In genomic region chr20:13873814-13874213, GRCh38 we compare ENCODE assay signal across 16 cellular contexts.
A peak's percentile ranks its signal among the peaks of the same experiment; 100 is the strongest.
DNase-seq lines count a peak whose midpoint lies in the region; ATAC-seq and TF ChIP-seq lines count a peak whose summit lies in the region.
"Had no signal": no experiment of that assay in that cellular context is flagged by ENCODE, and none has a peak within 500 bp of the region (broad histone marks: within the 10 kb centered on the region; RNA-seq: fewer than 3 reads in every experiment).

No MANE protein-coding gene starts in this region.

- H3K14ac ChIP-seq in neuronal stem cell (ENCODE audit: low read length): no peak overlapping the region

- H3K36me3 Mint-ChIP-seq in GM23338 (ENCODE audit: low read depth): no peaks in the 10 kb centered on the region; the same call in 2 of the 3 replicates
- H3K36me3 Mint-ChIP-seq in Caco-2 (ENCODE audit: insufficient read depth, unreplicated experiment): no peaks in the 10 kb centered on the region

- no peak overlapping the region for H2BK12ac ChIP-seq in neuronal stem cell (ENCODE audit: low read length)

- ATAC-seq in GM23338: peak; percentile 61
- ATAC-seq in HG02623 (IDR thresholded peaks at IDR 0.05; ENCODE audit: unreplicated experiment): no peak
- ATAC-seq: A549, PC-3 had no signal

- H3K9me2 ChIP-seq in GM23338 (ENCODE audit: insufficient read depth): 0 out of 2 replicates have a peak, but pooled peaks cover 6% of the 10 kb centered on the region

- H3K79me1 ChIP-seq in neuronal stem cell (ENCODE audit: low read depth, low read length): no peaks in the 10 kb centered on the region

- H2BK120ac ChIP-seq in neuronal stem cell (ENCODE audit: low read depth, low read length): no peak overlapping the region

- no peak overlapping the region for H2AK5ac ChIP-seq in neuronal stem cell (ENCODE audit: low read depth, low read length)

- no peak overlapping the region for H3K4ac ChIP-seq in neuronal stem cell (ENCODE audit: low read length)

- peak overlapping the region; percentile 10 for H3K9ac ChIP-seq in iPS-18a (ENCODE audit: low read length)
- no peak overlapping the region for H3K9ac ChIP-seq in neuronal stem cell (ENCODE audit: low read depth, low read length, poor library complexity)

- H4K91ac ChIP-seq in neuronal stem cell (ENCODE audit: low read depth, low read length, poor library complexity): no peak overlapping the region

- H2AFZ ChIP-seq in GM23338 (peak overlapping the region; percentile 66), neuronal stem cell (ENCODE audit: low read length) (peak overlapping the region; percentile 80)

- peak overlapping the region; percentile 84 for H3K27ac Mint-ChIP-seq in GM23338
- no peak overlapping the region for H3K27ac Mint-ChIP-seq in Caco-2 (ENCODE audit: unreplicated experiment)

- H2BK15ac ChIP-seq in neuronal stem cell (ENCODE audit: low read length): no peak overlapping the region

- TF ChIP-seq CTCF in GM23338 (conservative IDR thresholded peaks at IDR 0.05; ENCODE audit: low read depth in 2 of 2): no peak
- TF ChIP-seq CTCF in Caco-2 (IDR thresholded peaks at IDR 0.05; ENCODE audit: insufficient read depth in 1 of 2, low read depth in 1 of 2, low read length in 1 of 2, severe bottlenecking in 1 of 2, unreplicated experiment in 1 of 2): no peak

- POLR2A ChIA-PET in Caco-2 (lab: Charles Lee): no interaction called here

- intact Hi-C loops in Caco-2 (cut with micrococcal nuclease; ENCODE audit: unreplicated experiment): no loop called here

- CTCF ChIA-PET in Caco-2 (lab: Charles Lee): no interaction called here

- H3F3A ChIP-seq in GM23338 (replicated peaks; ENCODE audit: low read depth): no peaks in the 10 kb centered on the region

- H3K27me3 Mint-ChIP-seq in GM23338 (ENCODE audit: insufficient read depth, low read depth, poor library complexity) (peaks cover 2% of the 10 kb centered on the region), Caco-2 (ENCODE audit: insufficient read depth, unreplicated experiment) (peaks cover 10% of the 10 kb centered on the region)

- H3K27ac ChIP-seq in GM23338 (ENCODE audit: low read depth) (peak overlapping the region; percentile 51), iPS-18a (ENCODE audit: low read length) (peak overlapping the region; percentile 25), neuronal stem cell (replicated peaks; ENCODE audit: low read length) (no peak overlapping the region)
- H3K27ac ChIP-seq: A549, RWPE1 had no signal

- no peaks in the 10 kb centered on the region for H3K79me2 ChIP-seq in GM23338 (replicated peaks; ENCODE audit: insufficient read depth)

- no peak overlapping the region for H3K23ac ChIP-seq in neuronal stem cell (ENCODE audit: low read depth, low read length, poor library complexity)

- no peaks in the 10 kb centered on the region for H3K27me3 ChIP-seq in GM23338 (ENCODE audit: insufficient read depth)
- H3K27me3 ChIP-seq in iPS-18a (ENCODE audit: control insufficient read depth, insufficient read depth, low read length): no peaks in the 10 kb centered on the region
- H3K27me3 ChIP-seq in neuronal stem cell (ENCODE audit: control insufficient read depth in 3 of 3, insufficient read depth in 3 of 3, low read depth in 1 of 3, low read length in 3 of 3): no peaks in the 10 kb centered on the region
- no peaks in the 10 kb centered on the region for H3K27me3 ChIP-seq in Caco-2 (replicated peaks; ENCODE audit: control insufficient read depth, insufficient read depth, low read length)
- H3K27me3 ChIP-seq: MG63 had no signal

- 0 out of 3 replicates have a peak, but pooled peaks cover 3% of the 10 kb centered on the region for H3K9me3 Mint-ChIP-seq in GM23338
- no peaks in the 10 kb centered on the region for H3K9me3 Mint-ChIP-seq in Caco-2 (ENCODE audit: unreplicated experiment)

- peak; percentile 34 for DNase-seq in GM23338 (ENCODE audit: low spot score)
- peak; percentile 32 for DNase-seq in NCI-H2227 (lab: John Stamatoyannopoulos, UW; ENCODE audit: unreplicated experiment)
- no peak for DNase-seq in neuronal stem cell (ENCODE audit: low spot score)
- DNase-seq in effector CD8-positive, alpha-beta T cell (lab: John Stamatoyannopoulos, UW): no peak
- no peak for DNase-seq in Caco-2
- DNase-seq: C1 segment of cervical spinal cord, DND-41, GF-D8, MG63, NCI-H2081 treated with DMSO at 0.1 percent for 48 hours, NCI-H774, PC-3 had no signal

- H3K4me3 ChIP-seq in GM23338 (peak overlapping the region; percentile 1; the same call in 1 of the 2 replicates), iPS-18a (ENCODE audit: low read length) (peak overlapping the region; percentile 37), neuronal stem cell (ENCODE audit: low read length in 2 of 2) (no peak overlapping the region), Caco-2 (ENCODE audit: low read depth, low read length) (no peak overlapping the region)
- H3K4me3 ChIP-seq: A549, MG63 had no signal

- H3K4me1 Mint-ChIP-seq in GM23338 (peaks cover 27% of the 10 kb centered on the region), Caco-2 (ENCODE audit: low read depth, unreplicated experiment) (peaks cover 6% of the 10 kb centered on the region)

- peak overlapping the region; percentile 57 for H3K4me2 ChIP-seq in GM23338
- H3K4me2 ChIP-seq in neuronal stem cell (ENCODE audit: insufficient read depth, low read length, poor library complexity, severe bottlenecking): no peak overlapping the region
- H3K4me2 ChIP-seq: A549 had no signal

- no TSS peak for BruUV-seq in Caco-2 (replicated peaks; lab: Mats Ljungman, UMichigan)

- no peak overlapping the region for H4K8ac ChIP-seq in neuronal stem cell (ENCODE audit: low read depth, low read length)

- H3K9me3 ChIP-seq in iPS-18a (ENCODE audit: control insufficient read depth, low read depth, low read length) (no peaks in the 10 kb centered on the region), neuronal stem cell (replicated peaks in 1 of 2; ENCODE audit: control insufficient read depth in 2 of 2, insufficient read depth in 1 of 2, low read depth in 1 of 2, low read length in 2 of 2) (no peaks in the 10 kb centered on the region), Caco-2 (no peaks in the 10 kb centered on the region)
- H3K9me3 ChIP-seq: A549, MG63 had no signal

- H3K4me3 Mint-ChIP-seq in GM23338 (peak overlapping the region; percentile 45), Caco-2 (ENCODE audit: unreplicated experiment) (no peak overlapping the region)

- no CpG with 5 or more reads among the region's 5 CpGs for WGBS in neuronal stem cell (ENCODE audit: extremely low coverage in 2 of 2, insufficient read length in 2 of 2, insufficient replicate concordance in 1 of 2), 2 donors

- H3K36me3 ChIP-seq in GM23338 (ENCODE audit: insufficient read depth) (no peaks in the 10 kb centered on the region), iPS-18a (ENCODE audit: control insufficient read depth, low read depth, low read length) (no peaks in the 10 kb centered on the region), neuronal stem cell (replicated peaks in 1 of 2; ENCODE audit: control insufficient read depth in 2 of 2, insufficient read depth in 2 of 2, low read length in 2 of 2) (no peaks in the 10 kb centered on the region), Caco-2 (ENCODE audit: control insufficient read depth, insufficient read depth, low read length) (no peaks in the 10 kb centered on the region)
- H3K36me3 ChIP-seq: MG63 had no signal

- H3K18ac ChIP-seq in neuronal stem cell (ENCODE audit: low read length): no peak overlapping the region

- H3K4me1 ChIP-seq in GM23338 (ENCODE audit: insufficient read depth) (peaks cover 31% of the 10 kb centered on the region), iPS-18a (ENCODE audit: control insufficient read depth, low read depth, low read length) (peaks cover 33% of the 10 kb centered on the region), neuronal stem cell (ENCODE audit: control insufficient read depth in 2 of 2, insufficient read depth in 1 of 2, low read depth in 1 of 2, low read length in 2 of 2) (peaks cover 7 to 27% of the 10 kb centered on the region in 2 donors), Caco-2 (no peaks in the 10 kb centered on the region)
- H3K4me1 ChIP-seq: A549 had no signal

- no peaks in the 10 kb centered on the region for H4K20me1 ChIP-seq in GM23338 (replicated peaks; ENCODE audit: insufficient read depth)

- no peak overlapping the region for H2BK5ac ChIP-seq in neuronal stem cell (ENCODE audit: low read length)

TF ChIP-seq in GM23338, 12 proteins besides CTCF, POLR2A, EP300 and RAD21 (continues in another document):
- no peak for TF ChIP-seq ZNF331 (CRISPR knock-in tag; IDR thresholded peaks at IDR 0.05; ENCODE audit: low read depth)
- no peak for TF ChIP-seq JUNB (IDR thresholded peaks at IDR 0.05; ENCODE audit: unreplicated experiment)
- no peak for TF ChIP-seq STAT1 (IDR thresholded peaks at IDR 0.05; ENCODE audit: unreplicated experiment)
- no peak for TF ChIP-seq POLR2AphosphoS5 (IDR thresholded peaks at IDR 0.05; ENCODE audit: low read depth)
- TF ChIP-seq REST (IDR thresholded peaks at IDR 0.05; ENCODE audit: unreplicated experiment): no peak
- no peak for TF ChIP-seq EZH2 (IDR thresholded peaks at IDR 0.05; ENCODE audit: low read depth, unreplicated experiment)
- no peak for TF ChIP-seq CREB1 (CRISPR knock-in tag; IDR thresholded peaks at IDR 0.05; ENCODE audit: low read depth)
- no peak for TF ChIP-seq NANOG (IDR thresholded peaks at IDR 0.05; ENCODE audit: borderline replicate concordance)
- no peak for TF ChIP-seq EZH2phosphoT487 (IDR thresholded peaks at IDR 0.05; ENCODE audit: unreplicated experiment)

Comparison
In these comparisons a context has a peak if more than half of its experiments do, and no peak if none do; other contexts are left out.
1. DNase-seq: peak in GM23338 (single experiment) and NCI-H2227 (single experiment); none in neuronal stem cell (single experiment), effector CD8-positive, alpha-beta T cell (single experiment) and Caco-2 (0 of 2).
2. H3K4me3 ChIP-seq: peak in GM23338 (single experiment) and iPS-18a (single experiment); none in neuronal stem cell (0 of 2) and Caco-2 (single experiment).